ENCODE assay signal across 8 cellular contexts in genomic region chr11:662689-663274, GRCh38. TPM values are rescaled to one million over a fixed set of nuclear protein-coding genes. Genes with fewer than 3 reads are reported as not detected.
DNase-seq lines count a peak whose midpoint lies in the region; ATAC-seq and TF ChIP-seq lines count a peak whose summit lies in the region.

No MANE protein-coding gene starts in this region.

- H4K20me1 ChIP-seq in DOHH2 (ENCODE audit: control insufficient read depth, insufficient read depth, low read depth, low read length) (no peaks in the 10 kb centered on the region), KMS-11 (ENCODE audit: insufficient read depth) (no peaks in the 10 kb centered on the region)

- 60 to 92% methylated on average over 5 to 15 of the region's 15 CpGs for WGBS in transverse colon (ENCODE audit: low coverage in 1 of 2), 2 donors

- no peaks in the 10 kb centered on the region for H3K9me3 Mint-ChIP-seq in activated CD4-positive, alpha-beta T cell treated with anti-CD3 and anti-CD28 coated beads, Interleukin-2, amount 10 ng/mL, durations not matched to agents 24 days and 14 days
- H3K9me3 Mint-ChIP-seq in endothelial cell (ENCODE audit: unreplicated experiment), result no peaks in the 10 kb centered on the region

- H3K27me3 Mint-ChIP-seq in activated CD4-positive, alpha-beta T cell treated with anti-CD3 and anti-CD28 coated beads, Interleukin-2, amount 10 ng/mL, durations not matched to agents 24 days and 14 days, result no peaks in the 10 kb centered on the region
- peaks cover 6% of the 10 kb centered on the region for H3K27me3 Mint-ChIP-seq in endothelial cell (ENCODE audit: unreplicated experiment)

- TF ChIP-seq EP300 in transverse colon (IDR thresholded peaks at IDR 0.05; ENCODE audit: low read depth), result no peak

- H3K9me3 ChIP-seq in DOHH2 (ENCODE audit: control insufficient read depth, insufficient read depth, low read length) (no peaks in the 10 kb centered on the region), transverse colon (no peaks in the 10 kb centered on the region)

- H3K4me2 ChIP-seq in DOHH2 (ENCODE audit: low read length), result no peak overlapping the region
- no peak overlapping the region for H3K4me2 ChIP-seq in KMS-11

- in situ Hi-C loops in transverse colon (cut with MboI; ENCODE audit: low pct_ligation_motif_present in 1 of 4, low pct_unique_long_range_greater_than_20kb in 1 of 4, low sequenced_read_pairs in 3 of 4), result loop anchor here in 1 of 4 donors (10.0 kb wide), 1 partner anchor 62 kb away; no protein-coding TSS in a partner anchor

- peaks cover 11% of the 10 kb centered on the region for H3K36me3 Mint-ChIP-seq in activated CD4-positive, alpha-beta T cell treated with anti-CD3 and anti-CD28 coated beads, Interleukin-2, amount 10 ng/mL, durations not matched to agents 24 days and 14 days (ENCODE audit: low read depth)
- H3K36me3 Mint-ChIP-seq in endothelial cell (ENCODE audit: low read depth, unreplicated experiment), result peaks cover 27% of the 10 kb centered on the region

- peak; percentile 81 for DNase-seq in activated CD4-positive, alpha-beta T cell treated with anti-CD3 and anti-CD28 coated beads, Interleukin-2, amount 10 ng/mL, durations not matched to agents 24 days and 14 days
- peak; percentile 63 for DNase-seq in endothelial cell (ENCODE audit: low spot score)
- peak; percentile 78 for DNase-seq in midbrain (lab: John Stamatoyannopoulos, UW)
- peak; percentile 75 for DNase-seq in transverse colon
- no peak for DNase-seq in NCI-H2107 (lab: John Stamatoyannopoulos, UW)

- H3K4me3 Mint-ChIP-seq in activated CD4-positive, alpha-beta T cell treated with anti-CD3 and anti-CD28 coated beads, Interleukin-2, amount 10 ng/mL, durations not matched to agents 24 days and 14 days, result no peak overlapping the region
- H3K4me3 Mint-ChIP-seq in endothelial cell (ENCODE audit: unreplicated experiment), result no peak overlapping the region

- H3K27me3 ChIP-seq in DOHH2 (ENCODE audit: control insufficient read depth, low read length) (no peaks in the 10 kb centered on the region), KMS-11 (ENCODE audit: insufficient read depth, low read depth) (no peaks in the 10 kb centered on the region), transverse colon (no peaks in the 10 kb centered on the region)

- H3K9me2 ChIP-seq in DOHH2 (replicated peaks; ENCODE audit: control insufficient read depth, low read length), result no peaks in the 10 kb centered on the region

- no peak for TF ChIP-seq POLR2A in transverse colon (IDR thresholded peaks at IDR 0.05)

- H3K4me1 Mint-ChIP-seq in activated CD4-positive, alpha-beta T cell treated with anti-CD3 and anti-CD28 coated beads, Interleukin-2, amount 10 ng/mL, durations not matched to agents 24 days and 14 days, result peaks cover 2% of the 10 kb centered on the region
- no peaks in the 10 kb centered on the region for H3K4me1 Mint-ChIP-seq in endothelial cell (ENCODE audit: unreplicated experiment)

- H3K36me3 ChIP-seq in DOHH2 (ENCODE audit: control insufficient read depth, low read length), result peaks cover 4% of the 10 kb centered on the region; the same call in 1 of the 2 replicates
- peaks cover 4% of the 10 kb centered on the region; the same call in 1 of the 2 replicates for H3K36me3 ChIP-seq in KMS-11 (ENCODE audit: insufficient read depth)
- no peaks in the 10 kb centered on the region for H3K36me3 ChIP-seq in transverse colon

- H3K4me1 ChIP-seq in DOHH2 (ENCODE audit: control insufficient read depth, low read length) (no peaks in the 10 kb centered on the region), KMS-11 (ENCODE audit: low read depth, poor library complexity, severe bottlenecking) (peaks cover 27% of the 10 kb centered on the region), transverse colon (peaks cover 0 to 12% (median 2%) of the 10 kb centered on the region in 4 donors)

- no peak overlapping the region for H3K27ac ChIP-seq in DOHH2 (ENCODE audit: low read depth, low read length)
- no peak overlapping the region for H3K27ac ChIP-seq in KMS-11
- no peak overlapping the region for H3K27ac ChIP-seq in transverse colon

- no peaks in the 10 kb centered on the region for H3K79me2 ChIP-seq in DOHH2 (ENCODE audit: control insufficient read depth, low read length)
- no peaks in the 10 kb centered on the region for H3K79me2 ChIP-seq in KMS-11 (ENCODE audit: insufficient read depth, low read depth)

- H3K9ac ChIP-seq in KMS-11, result no peak overlapping the region

- intact Hi-C loops in activated CD4-positive, alpha-beta T cell treated with anti-CD3 and anti-CD28 coated beads, Interleukin-2, amount 10 ng/mL, durations not matched to agents 24 days and 14 days (cut with micrococcal nuclease), result loop anchor here (1.0 kb wide), 1 partner anchor 61 kb away; no protein-coding TSS in a partner anchor
- intact Hi-C loops in transverse colon (cut with DNase I; ENCODE audit: low total_unique reads), result loop anchor here (1.0 kb wide), 1 partner anchor 50 kb away; no protein-coding TSS in a partner anchor

- TF ChIP-seq CTCF in DOHH2 (IDR thresholded peaks at IDR 0.05; ENCODE audit: low read depth, low read length, poor library complexity, severe bottlenecking) (peak; percentile 55), KMS-11 (conservative IDR thresholded peaks at IDR 0.05; ENCODE audit: low read depth, low read length) (peak; percentile 78), endothelial cell (IDR thresholded peaks at IDR 0.05; ENCODE audit: unreplicated experiment) (peak; percentile 63), transverse colon (IDR thresholded peaks at IDR 0.05) (peak; percentile 72 to 89 (median 76))

- no peak overlapping the region for H3K27ac Mint-ChIP-seq in activated CD4-positive, alpha-beta T cell treated with anti-CD3 and anti-CD28 coated beads, Interleukin-2, amount 10 ng/mL, durations not matched to agents 24 days and 14 days
- no peak overlapping the region for H3K27ac Mint-ChIP-seq in endothelial cell (ENCODE audit: unreplicated experiment)

- H3K4me3 ChIP-seq in DOHH2 (ENCODE audit: low read length) (no peak overlapping the region), KMS-11 (IDR thresholded peaks at IDR 0.05; ENCODE audit: insufficient read depth, low read depth, low read length) (no peak overlapping the region), transverse colon (no peak overlapping the region)

- H2AFZ ChIP-seq in KMS-11 (ENCODE audit: low read depth), result no peak overlapping the region

- ATAC-seq in GM21619 (IDR thresholded peaks at IDR 0.05; ENCODE audit: unreplicated experiment), result no peak

- no peaks in the 10 kb centered on the region for H3F3A ChIP-seq in DOHH2 (ENCODE audit: control insufficient read depth, insufficient read depth)

RNA-seq across cellular contexts. Expression of gene DRD4, which starts 25.7 kb away (rescaled TPM):
- total RNA-seq in activated CD4-positive, alpha-beta T cell treated with anti-CD3 and anti-CD28 coated beads, Interleukin-2, amount 10 ng/mL, durations not matched to agents 24 days and 14 days, result 0.14 and 0.28 TPM in 2 replicates
- 0.33 TPM for total RNA-seq in endothelial cell (ENCODE audit: unreplicated experiment)
- not detected for total RNA-seq in transverse colon

RNA-seq across cellular contexts. Expression of gene DEAF1, which starts 32.2 kb away (rescaled TPM):
- 66.3 and 73.9 TPM in 2 replicates for total RNA-seq in activated CD4-positive, alpha-beta T cell treated with anti-CD3 and anti-CD28 coated beads, Interleukin-2, amount 10 ng/mL, durations not matched to agents 24 days and 14 days
- total RNA-seq in endothelial cell (ENCODE audit: unreplicated experiment) (118 TPM), transverse colon (10 to 100 TPM; 24.4 to 84.5 (median 34.0) TPM)

RNA-seq across cellular contexts. Expression of gene TMEM80, which starts 32.8 kb away (rescaled TPM):
- total RNA-seq in activated CD4-positive, alpha-beta T cell treated with anti-CD3 and anti-CD28 coated beads, Interleukin-2, amount 10 ng/mL, durations not matched to agents 24 days and 14 days, result 12.3 and 12.5 TPM in 2 replicates
- 22.9 TPM for total RNA-seq in endothelial cell (ENCODE audit: unreplicated experiment)
- total RNA-seq in transverse colon, result 100 to 1,000 TPM in 1 of 4 donors, 10 to 100 TPM in 3; 19.3 to 121 (median 41.8) TPM

RNA-seq across cellular contexts. Expression of gene SCT, which starts 35.8 kb away (rescaled TPM):
- not detected in 2 replicates for total RNA-seq in activated CD4-positive, alpha-beta T cell treated with anti-CD3 and anti-CD28 coated beads, Interleukin-2, amount 10 ng/mL, durations not matched to agents 24 days and 14 days
- total RNA-seq in endothelial cell (ENCODE audit: unreplicated experiment) (1.8 TPM), transverse colon (not detected)

RNA-seq across cellular contexts. Expression of gene CDHR5, which starts 38.0 kb away (rescaled TPM):
- not detected in 2 replicates for total RNA-seq in activated CD4-positive, alpha-beta T cell treated with anti-CD3 and anti-CD28 coated beads, Interleukin-2, amount 10 ng/mL, durations not matched to agents 24 days and 14 days
- not detected for total RNA-seq in endothelial cell (ENCODE audit: unreplicated experiment)
- total RNA-seq in transverse colon, result 1,000 to 10,000 TPM in 1 of 4 donors, 100 to 1,000 TPM in 3; 256 to 1,063 (median 597) TPM
